In genomic region chr13:95192998-95193397, GRCh38 we compare ENCODE assay signal across 2 cellular contexts.
TF ChIP-seq lines count a peak whose summit lies in the region.

No MANE protein-coding gene starts in this region.

TF ChIP-seq in A549, 52 proteins besides CTCF, POLR2A, EP300 and RAD21:
- TF ChIP-seq REST (IDR thresholded peaks at IDR 0.05) (no peak), PBX3 (IDR thresholded peaks at IDR 0.05) (no peak), HOXB5 (CRISPR knock-in tag; IDR thresholded peaks at IDR 0.05) (no peak), FOXS1 (CRISPR knock-in tag; IDR thresholded peaks at IDR 0.05) (no peak), ZSCAN20 (CRISPR knock-in tag; IDR thresholded peaks at IDR 0.05) (no peak)
TF ChIP-seq in A549: peak in this region for 0.

TF ChIP-seq in HepG2, 621 proteins besides CTCF, POLR2A, EP300 and RAD21 (continued from another document):
- no peak for TF ChIP-seq ZNF276 (CRISPR knock-in tag; IDR thresholded peaks at IDR 0.05; ENCODE audit: low read depth)
- TF ChIP-seq DZIP1 (CRISPR knock-in tag; IDR thresholded peaks at IDR 0.05): no peak
- TF ChIP-seq, protein P1, sequence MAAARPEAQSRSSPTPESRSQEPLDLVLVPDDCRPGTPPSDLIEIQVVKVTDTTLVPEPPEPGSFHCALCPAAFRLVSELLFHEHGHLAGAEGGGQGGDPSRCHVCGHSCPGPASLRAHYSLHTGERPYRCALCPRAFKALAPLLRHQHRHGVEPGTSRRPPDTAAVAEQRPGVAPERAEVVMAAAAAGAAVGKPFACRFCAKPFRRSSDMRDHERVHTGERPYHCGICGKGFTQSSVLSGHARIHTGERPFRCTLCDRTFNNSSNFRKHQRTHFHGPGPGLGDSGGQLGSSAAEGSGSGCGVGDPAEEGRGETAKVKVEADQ (CRISPR knock-in tag; IDR thresholded peaks at IDR 0.05; ENCODE audit: borderline replicate concordance): no peak
- TF ChIP-seq HBP1 (CRISPR knock-in tag; IDR thresholded peaks at IDR 0.05; ENCODE audit: low read depth): no peak
- no peak for TF ChIP-seq SMAD1 (CRISPR knock-in tag; IDR thresholded peaks at IDR 0.05; ENCODE audit: borderline replicate concordance, low read depth)
